ENCODE assay signal across 1 cellular context in genomic region chr16:67902831-67903230, GRCh38.
TF ChIP-seq lines count a peak whose summit lies in the region.

No MANE protein-coding gene starts in this region.

TF ChIP-seq in HepG2, 621 proteins besides CTCF, POLR2A, EP300 and RAD21:
- no peak for TF ChIP-seq KAT7 (CRISPR knock-in tag; IDR thresholded peaks at IDR 0.05; ENCODE audit: borderline replicate concordance)
- no peak for TF ChIP-seq ZSCAN9 (CRISPR knock-in tag; IDR thresholded peaks at IDR 0.05; ENCODE audit: borderline replicate concordance)
- TF ChIP-seq NFIC (IDR thresholded peaks at IDR 0.05; ENCODE audit: low read length), result no peak
- TF ChIP-seq SOX5 (CRISPR knock-in tag; IDR thresholded peaks at IDR 0.05; ENCODE audit: borderline replicate concordance), result no peak
- no peak for TF ChIP-seq SP5 (CRISPR knock-in tag; IDR thresholded peaks at IDR 0.05; ENCODE audit: borderline replicate concordance, low read depth)
- TF ChIP-seq MNT (IDR thresholded peaks at IDR 0.05), result no peak
- TF ChIP-seq, protein P1, sequence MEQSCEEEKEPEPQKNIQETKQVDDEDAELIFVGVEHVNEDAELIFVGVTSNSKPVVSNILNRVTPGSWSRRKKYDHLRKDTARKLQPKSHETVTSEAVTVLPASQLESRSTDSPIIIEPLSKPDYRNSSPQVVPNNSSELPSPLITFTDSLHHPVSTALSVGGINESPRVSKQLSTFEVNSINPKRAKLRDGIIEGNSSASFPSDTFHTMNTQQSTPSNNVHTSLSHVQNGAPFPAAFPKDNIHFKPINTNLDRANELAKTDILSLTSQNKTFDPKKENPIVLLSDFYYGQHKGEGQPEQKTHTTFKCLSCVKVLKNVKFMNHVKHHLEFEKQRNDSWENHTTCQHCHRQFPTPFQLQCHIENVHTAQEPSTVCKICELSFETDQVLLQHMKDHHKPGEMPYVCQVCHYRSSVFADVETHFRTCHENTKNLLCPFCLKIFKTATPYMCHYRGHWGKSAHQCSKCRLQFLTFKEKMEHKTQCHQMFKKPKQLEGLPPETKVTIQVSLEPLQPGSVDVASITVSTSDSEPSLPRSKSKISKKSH (CRISPR knock-in tag; IDR thresholded peaks at IDR 0.05; ENCODE audit: borderline replicate concordance), result no peak
- TF ChIP-seq GTF3A (CRISPR knock-in tag; conservative IDR thresholded peaks at IDR 0.05), result no peak
- TF ChIP-seq, protein P2, sequence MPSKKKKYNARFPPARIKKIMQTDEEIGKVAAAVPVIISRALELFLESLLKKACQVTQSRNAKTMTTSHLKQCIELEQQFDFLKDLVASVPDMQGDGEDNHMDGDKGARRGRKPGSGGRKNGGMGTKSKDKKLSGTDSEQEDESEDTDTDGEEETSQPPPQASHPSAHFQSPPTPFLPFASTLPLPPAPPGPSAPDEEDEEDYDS (CRISPR knock-in tag; IDR thresholded peaks at IDR 0.05), result no peak
- TF ChIP-seq NR2F2 (IDR thresholded peaks at IDR 0.05; ENCODE audit: borderline replicate concordance, low read depth), result no peak
- no peak for TF ChIP-seq ISL2 (CRISPR knock-in tag; IDR thresholded peaks at IDR 0.05)
- no peak for TF ChIP-seq CSRNP2 (CRISPR knock-in tag; conservative IDR thresholded peaks at IDR 0.05; ENCODE audit: low read depth)
- no peak for TF ChIP-seq MYC (CRISPR knock-in tag; IDR thresholded peaks at IDR 0.05; ENCODE audit: borderline replicate concordance)
- no peak for TF ChIP-seq ZFX (CRISPR knock-in tag; IDR thresholded peaks at IDR 0.05; ENCODE audit: low read depth)
TF ChIP-seq in HepG2: peak in this region for 0.
